ENCODE assay signal across 27 cellular contexts in genomic region chr12:21882635-21883034, GRCh38. TPM values are rescaled to one million over a fixed set of nuclear protein-coding genes. Genes with fewer than 3 reads are reported as not detected.
A peak's percentile ranks its signal among the peaks of the same experiment; 100 is the strongest.
DNase-seq lines count a peak whose midpoint lies in the region; ATAC-seq and TF ChIP-seq lines count a peak whose summit lies in the region.
"Had no signal": no experiment of that assay in that cellular context is flagged by ENCODE, and none has a peak within 500 bp of the region (broad histone marks: within the 10 kb centered on the region; RNA-seq: fewer than 3 reads in every experiment).

No MANE protein-coding gene starts in this region.

- intact Hi-C loops in Right ventricle myocardium superior (cut with DNase I) (no loop called here), cardiac septum (cut with DNase I) (loop anchor here (1.0 to 5.0 kb wide), 2 partner anchors 59 to 110 kb away; partner anchors contain the start of genes ABCC9 and KCNJ8), left ventricle myocardium superior (cut with micrococcal nuclease) (no loop called here)

- no peak overlapping the region for H3K4me3 ChIP-seq in stomach smooth muscle (ENCODE audit: low read length in 2 of 2)
- H3K4me3 ChIP-seq: HAP-1 had no signal

- H3K27me3 ChIP-seq in stomach smooth muscle (ENCODE audit: control insufficient read depth in 1 of 2, insufficient read depth in 2 of 2, low read length in 2 of 2), result no peaks in the 10 kb centered on the region

- no peak for TF ChIP-seq CTCF in omental fat pad (IDR thresholded peaks at IDR 0.05)

- H3K27ac ChIP-seq in stomach smooth muscle (ENCODE audit: low read length), result peak overlapping the region; percentile 19
- H3K27ac ChIP-seq: 22Rv1, C4-2B, KMS-11 had no signal

- peaks cover 8% of the 10 kb centered on the region for H3K4me1 ChIP-seq in stomach smooth muscle (ENCODE audit: control insufficient read depth, insufficient read depth, low read length)
- H3K4me1 ChIP-seq: HAP-1 had no signal

- H3K9ac ChIP-seq in stomach smooth muscle (ENCODE audit: low read length in 2 of 2), result peak overlapping the region in 1 of 2 donors; percentile 1
- H3K9ac ChIP-seq: KMS-11 had no signal

- ATAC-seq in Right ventricle myocardium superior (ENCODE audit: poor library complexity) (peak; percentile 35), left ventricle myocardium superior (peak; percentile 24), omental fat pad (ENCODE audit: low FRiP score) (peak; percentile 29), HG03097 (IDR thresholded peaks at IDR 0.05; ENCODE audit: low FRiP score, unreplicated experiment) (no peak)
- ATAC-seq: CD8-positive, alpha-beta T cell had no signal

- DNase-seq in Right ventricle myocardium superior (no peak), cardiac septum (ENCODE audit: low spot score) (no peak), left ventricle myocardium superior (no peak), omental fat pad (ENCODE audit: low spot score) (no peak), COLO668 (lab: John Stamatoyannopoulos, UW; ENCODE audit: unreplicated experiment) (no peak)
- no peak for DNase-seq in central memory CD4-positive, alpha-beta T cell
- DNase-seq: CD8-positive, alpha-beta T cell; DMS 273 treated with DMSO at 0.1 percent for 48 hours; DMS79; EL; GDM1; GOT3; MM.1S; NCI-H1694 treated with DMSO at 0.1 percent for 48 hours; NCI-H2081; NCI-H226; NCI-H510A; NCI-H69; RPMI8226; SHP77 treated with DMSO at 0.1 percent for 48 hours had no signal

- H3K36me3 ChIP-seq in stomach smooth muscle (ENCODE audit: control insufficient read depth in 2 of 2, insufficient read depth in 2 of 2, low read length in 2 of 2), result peaks cover 0 to 4% of the 10 kb centered on the region in 2 donors
- H3K36me3 ChIP-seq: HAP-1 had no signal

- no peaks in the 10 kb centered on the region for H3K9me3 ChIP-seq in stomach smooth muscle (ENCODE audit: control insufficient read depth in 2 of 2, low read length in 2 of 2)
- H3K9me3 ChIP-seq: HAP-1 had no signal

RNA-seq across cellular contexts. Expression of gene ABCC9, which starts 58.6 kb away (rescaled TPM):
- total RNA-seq in Right ventricle myocardium superior (77.6 TPM), cardiac septum (66.2 TPM), left ventricle myocardium superior (83.1 TPM), omental fat pad (10 to 100 TPM; 37.9 to 64.2 (median 54.4) TPM)
- total RNA-seq: B cell; CD8-positive, alpha-beta T cell had no signal
